ENCODE assay signal across 12 cellular contexts in the genomic region with DNA sequence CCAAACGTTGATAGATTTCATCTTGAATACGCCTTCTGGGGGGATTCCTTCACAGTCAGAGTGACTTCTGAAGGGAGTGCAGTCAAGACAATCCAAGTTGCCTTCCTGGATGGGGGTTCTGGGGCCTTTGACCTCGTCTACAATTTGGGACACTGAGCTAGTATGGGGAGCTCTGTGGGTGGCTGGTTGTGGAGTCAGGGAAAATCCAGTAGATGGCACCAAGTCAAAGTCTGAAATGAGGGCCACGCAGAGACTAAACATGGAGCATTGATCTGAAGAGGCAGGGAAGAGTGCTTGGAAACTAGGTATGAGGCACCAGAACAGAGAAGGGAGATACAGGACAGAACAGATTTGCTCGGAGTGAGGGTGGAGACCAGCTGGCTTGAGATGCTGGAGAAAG. TPM values are rescaled to one million over a fixed set of nuclear protein-coding genes. Genes with fewer than 3 reads are reported as not detected.
A peak's percentile ranks its signal among the peaks of the same experiment; 100 is the strongest.
DNase-seq lines count a peak whose midpoint lies in the region; ATAC-seq and TF ChIP-seq lines count a peak whose summit lies in the region.
"Had no signal": no experiment of that assay in that cellular context is flagged by ENCODE, and none has a peak within 500 bp of the region (broad histone marks: within the 10 kb centered on the region; RNA-seq: fewer than 3 reads in every experiment).

No MANE protein-coding gene starts in this region.

- peaks cover 2% of the 10 kb centered on the region for H3K79me1 ChIP-seq in neuronal stem cell (ENCODE audit: low read depth, low read length)

- H3K9me3 ChIP-seq in Loucy (ENCODE audit: insufficient read depth, low read depth, low read length), result no peaks in the 10 kb centered on the region
- peaks cover 0 to 2% of the 10 kb centered on the region in 2 donors for H3K9me3 ChIP-seq in neuronal stem cell (replicated peaks in 1 of 2; ENCODE audit: control insufficient read depth in 2 of 2, insufficient read depth in 1 of 2, low read depth in 1 of 2, low read length in 2 of 2)
- H3K9me3 ChIP-seq in heart right ventricle, result no peaks in the 10 kb centered on the region

- H3K36me3 ChIP-seq in Loucy (ENCODE audit: insufficient read depth, low read length), result no peaks in the 10 kb centered on the region
- H3K36me3 ChIP-seq in brain microvascular endothelial cell (replicated peaks), result no peaks in the 10 kb centered on the region
- no peaks in the 10 kb centered on the region for H3K36me3 ChIP-seq in neuronal stem cell (replicated peaks in 1 of 2; ENCODE audit: control insufficient read depth in 2 of 2, insufficient read depth in 2 of 2, low read length in 2 of 2)
- H3K36me3 ChIP-seq in heart right ventricle, result no peaks in the 10 kb centered on the region

- H3K27me3 ChIP-seq in Loucy (ENCODE audit: insufficient read depth, low read length, poor library complexity, severe bottlenecking) (no peaks in the 10 kb centered on the region), brain microvascular endothelial cell (replicated peaks) (no peaks in the 10 kb centered on the region), neuronal stem cell (ENCODE audit: control insufficient read depth in 3 of 3, insufficient read depth in 3 of 3, low read depth in 1 of 3, low read length in 3 of 3) (no peaks in the 10 kb centered on the region), heart right ventricle (no peaks in the 10 kb centered on the region)

- H2AFZ ChIP-seq in Loucy (ENCODE audit: low read length), result peak overlapping the region; percentile 34; the same call in 1 of the 2 replicates
- H2AFZ ChIP-seq in neuronal stem cell (ENCODE audit: low read length), result peak overlapping the region; percentile 53

- H3F3A ChIP-seq in Loucy (ENCODE audit: low read depth), result no peaks in the 10 kb centered on the region

- H3K4me3 ChIP-seq in Loucy (ENCODE audit: low read length, poor library complexity, severe bottlenecking), result no peak overlapping the region
- no peak overlapping the region for H3K4me3 ChIP-seq in brain microvascular endothelial cell (ENCODE audit: low read depth, low read length)
- no peak overlapping the region for H3K4me3 ChIP-seq in neuronal stem cell (ENCODE audit: low read length in 2 of 2)
- no peak overlapping the region for H3K4me3 ChIP-seq in heart right ventricle

- H4K8ac ChIP-seq in neuronal stem cell (ENCODE audit: low read depth, low read length), result no peak overlapping the region

- in situ Hi-C loops in brain microvascular endothelial cell (cut with HindIII; ENCODE audit: low pct_ligation_motif_present, low sequenced_read_pairs), result no loop called here

- H3K27ac ChIP-seq in brain microvascular endothelial cell (no peak overlapping the region), neuronal stem cell (replicated peaks; ENCODE audit: low read length) (no peak overlapping the region), heart right ventricle (no peak overlapping the region)

- H3K36me3 Mint-ChIP-seq in activated CD4-positive, alpha-beta T cell treated with anti-CD3 and anti-CD28 coated beads for 36 hours (ENCODE audit: low read depth), result no peaks in the 10 kb centered on the region
- H3K36me3 Mint-ChIP-seq: type B pancreatic cell had no signal

- H3K18ac ChIP-seq in neuronal stem cell (ENCODE audit: low read length), result no peak overlapping the region

- H3K27ac Mint-ChIP-seq in activated CD4-positive, alpha-beta T cell treated with anti-CD3 and anti-CD28 coated beads for 36 hours, result no peak overlapping the region
- H3K27ac Mint-ChIP-seq: type B pancreatic cell had no signal

- H4K20me1 ChIP-seq in Loucy (ENCODE audit: insufficient read depth, low read length, poor library complexity, severe bottlenecking), result no peaks in the 10 kb centered on the region

- H4K91ac ChIP-seq in neuronal stem cell (ENCODE audit: low read depth, low read length, poor library complexity), result no peak overlapping the region

- H3K27me3 Mint-ChIP-seq in activated CD4-positive, alpha-beta T cell treated with anti-CD3 and anti-CD28 coated beads for 36 hours, result no peaks in the 10 kb centered on the region
- H3K27me3 Mint-ChIP-seq: type B pancreatic cell had no signal

- WGBS in neuronal stem cell (ENCODE audit: extremely low coverage in 2 of 2, insufficient read length in 2 of 2, insufficient replicate concordance in 1 of 2), 2 donors, result no CpG with 5 or more reads among the region's 5 CpGs
- 80 to 93% methylated on average over 5 of the region's 5 CpGs for WGBS in heart right ventricle, 2 donors

- DNase-seq in activated CD4-positive, alpha-beta T cell treated with anti-CD3 and anti-CD28 coated beads for 36 hours, result peak; percentile 42
- DNase-seq in activated CD4-positive, alpha-beta T cell treated with anti-CD3 and anti-CD28 coated beads for 1 hour, result no peak
- no peak for DNase-seq in brain microvascular endothelial cell
- no peak for DNase-seq in neuronal stem cell (ENCODE audit: low spot score)
- DNase-seq in amniotic stem cell (lab: John Stamatoyannopoulos, UW), result no peak
- DNase-seq in heart right ventricle, result no peak
- DNase-seq: activated CD8-positive, alpha-beta memory T cell treated with anti-CD3 and anti-CD28 coated beads for 24 hours; anterior cingulate cortex; NCI-H1048 had no signal

- intact Hi-C loops in activated CD4-positive, alpha-beta T cell treated with anti-CD3 and anti-CD28 coated beads for 36 hours (cut with DNase I, micrococcal nuclease), result loop anchor here (1.0 kb wide), 1 partner anchor 33 kb away; no protein-coding TSS in a partner anchor
- intact Hi-C loops in heart right ventricle (cut with DNase I), result no loop called here

- no peak overlapping the region for H2BK15ac ChIP-seq in neuronal stem cell (ENCODE audit: low read length)

- H3K9me2 ChIP-seq in Loucy (replicated peaks; ENCODE audit: low read depth, low read length), result no peaks in the 10 kb centered on the region

- no peaks in the 10 kb centered on the region for H3K79me2 ChIP-seq in Loucy (ENCODE audit: insufficient read depth, low read length)

- H3K4me1 Mint-ChIP-seq in activated CD4-positive, alpha-beta T cell treated with anti-CD3 and anti-CD28 coated beads for 36 hours, result peaks cover 42% of the 10 kb centered on the region

- POLR2A ChIA-PET in activated CD4-positive, alpha-beta T cell treated with anti-CD3 and anti-CD28 coated beads for 36 hours (lab: Charles Lee), result interaction anchor here (0.9 kb wide), 1 partner anchor 45 kb away, joined by 3 read pairs; no protein-coding TSS in a partner anchor

- no peak overlapping the region for H2BK12ac ChIP-seq in neuronal stem cell (ENCODE audit: low read length)

- H3K4me2 ChIP-seq in Loucy (ENCODE audit: low read depth, low read length, poor library complexity, severe bottlenecking), result no peak overlapping the region
- no peak overlapping the region for H3K4me2 ChIP-seq in neuronal stem cell (ENCODE audit: insufficient read depth, low read length, poor library complexity, severe bottlenecking)

- no peak overlapping the region for H2AK5ac ChIP-seq in neuronal stem cell (ENCODE audit: low read depth, low read length)

- H3K9ac ChIP-seq in Loucy (ENCODE audit: low read depth, low read length, poor library complexity, severe bottlenecking), result no peak overlapping the region
- H3K9ac ChIP-seq in neuronal stem cell (ENCODE audit: low read depth, low read length, poor library complexity), result no peak overlapping the region

- no peak overlapping the region for H2BK5ac ChIP-seq in neuronal stem cell (ENCODE audit: low read length)

- H2BK120ac ChIP-seq in neuronal stem cell (ENCODE audit: low read depth, low read length), result no peak overlapping the region

- H3K4me1 ChIP-seq in Loucy (ENCODE audit: insufficient read depth, low read length, poor library complexity, severe bottlenecking) (peaks cover 17% of the 10 kb centered on the region), neuronal stem cell (ENCODE audit: control insufficient read depth in 2 of 2, insufficient read depth in 1 of 2, low read depth in 1 of 2, low read length in 2 of 2) (no peaks in the 10 kb centered on the region), heart right ventricle (peaks cover 8 to 49% (median 16%) of the 10 kb centered on the region in 9 donors)

- TF ChIP-seq CTCF in Loucy (conservative IDR thresholded peaks at IDR 0.05; ENCODE audit: low read length) (peak; percentile 58), brain microvascular endothelial cell (IDR thresholded peaks at IDR 0.05; ENCODE audit: low read depth, low read length, missing control alignments) (peak; percentile 28), heart right ventricle (IDR thresholded peaks at IDR 0.05) (peak in 1 of 9 donors; percentile 18)

- ATAC-seq in activated CD4-positive, alpha-beta T cell treated with anti-CD3 and anti-CD28 coated beads for 36 hours, result peak; percentile 82
- ATAC-seq in GM18858 (IDR thresholded peaks at IDR 0.05; ENCODE audit: unreplicated experiment) (no peak), heart right ventricle (no peak)

- H3K9me3 Mint-ChIP-seq in activated CD4-positive, alpha-beta T cell treated with anti-CD3 and anti-CD28 coated beads for 36 hours (ENCODE audit: low read depth), result no peaks in the 10 kb centered on the region
- H3K9me3 Mint-ChIP-seq: type B pancreatic cell had no signal

- no peak overlapping the region for H3K4me3 Mint-ChIP-seq in activated CD4-positive, alpha-beta T cell treated with anti-CD3 and anti-CD28 coated beads for 36 hours
- H3K4me3 Mint-ChIP-seq: type B pancreatic cell had no signal

- no peak overlapping the region for H3K23ac ChIP-seq in neuronal stem cell (ENCODE audit: low read depth, low read length, poor library complexity)

- no peak overlapping the region for H3K4ac ChIP-seq in neuronal stem cell (ENCODE audit: low read length)

- CTCF ChIA-PET in activated CD4-positive, alpha-beta T cell treated with anti-CD3 and anti-CD28 coated beads for 36 hours (lab: Charles Lee), result interaction anchor here (0.5 to 2.9 kb wide), 9 partner anchors 8 to 217 kb away, joined by 3 to 18 read pairs (median 3); no protein-coding TSS in a partner anchor

- no peak overlapping the region for H3K14ac ChIP-seq in neuronal stem cell (ENCODE audit: low read length)

RNA-seq across cellular contexts. Expression of a gene that starts 43.6 kb away (rescaled TPM):
- under 1 TPM; 0.26 to 0.32 TPM for total RNA-seq in activated CD4-positive, alpha-beta T cell treated with anti-CD3 and anti-CD28 coated beads for 36 hours
- not detected for polyA plus RNA-seq in neuronal stem cell (2013, experiment 1 of 2)
- not detected for polyA plus RNA-seq in neuronal stem cell (2013, experiment 2 of 2)
- total RNA-seq in heart right ventricle, result not detected
- polyA plus RNA-seq in heart right ventricle, result not detected

Comparison
In these comparisons a context has a peak if more than half of its experiments do, and no peak if none do; other contexts are left out.
1. intact Hi-C loops: an anchor here in activated CD4-positive, alpha-beta T cell treated with anti-CD3 and anti-CD28 coated beads for 36 hours (1.0 kb wide); none called in heart right ventricle.